11 cellular contexts compared by ENCODE assay signal in genomic region chr11:1226981-1227550, GRCh38. TPM values are rescaled to one million over a fixed set of nuclear protein-coding genes. Genes with fewer than 3 reads are reported as not detected.
DNase-seq lines count a peak whose midpoint lies in the region; ATAC-seq and TF ChIP-seq lines count a peak whose summit lies in the region.
"Had no signal": no experiment of that assay in that cellular context is flagged by ENCODE, and none has a peak within 500 bp of the region (broad histone marks: within the 10 kb centered on the region; RNA-seq: fewer than 3 reads in every experiment).

No MANE protein-coding gene starts in this region.

- H3K4me3 ChIP-seq in GM12864 (ENCODE audit: low read depth, low read length): no peak overlapping the region
- no peak overlapping the region for H3K4me3 ChIP-seq in RWPE2 (ENCODE audit: severe bottlenecking)
- H3K4me3 ChIP-seq in prostate gland: no peak overlapping the region
- H3K4me3 ChIP-seq: SJSA1 had no signal

- WGBS in prostate gland: 60% methylated on average over 23 of the region's 23 CpGs

- no peaks in the 10 kb centered on the region for H3K4me1 ChIP-seq in RWPE2 (ENCODE audit: insufficient read depth, poor library complexity, severe bottlenecking)
- no peaks in the 10 kb centered on the region for H3K4me1 ChIP-seq in prostate gland (replicated peaks)
- H3K4me1 ChIP-seq: SJSA1 had no signal

- H3K27me3 Mint-ChIP-seq in progenitor cell of endocrine pancreas: no peaks in the 10 kb centered on the region

- no peaks in the 10 kb centered on the region for H3K36me3 Mint-ChIP-seq in progenitor cell of endocrine pancreas (ENCODE audit: insufficient read depth)

- H3K27ac Mint-ChIP-seq in progenitor cell of endocrine pancreas: no peak overlapping the region

- intact Hi-C loops in left ventricle myocardium superior (cut with micrococcal nuclease) (no loop called here), prostate gland (cut with DNase I) (no loop called here)

- TF ChIP-seq POLR2A in prostate gland (IDR thresholded peaks at IDR 0.05): no peak

- H3K4me3 Mint-ChIP-seq in progenitor cell of endocrine pancreas (ENCODE audit: low read depth): no peak overlapping the region

- DNase-seq in GM12864 (ENCODE audit: low read depth) (no peak), RWPE2 (ENCODE audit: low spot score) (peak; percentile 48), left ventricle myocardium superior (peak; percentile 27), progenitor cell of endocrine pancreas (ENCODE audit: low spot score, unreplicated experiment) (no peak), NOMO-1 treated with DMSO at 0.1 percent for 48 hours (lab: John Stamatoyannopoulos, UW; ENCODE audit: unreplicated experiment) (no peak), prostate gland (ENCODE audit: low spot score) (no peak)
- DNase-seq: activated CD4-positive, alpha-beta T cell treated with anti-CD3 and anti-CD28 coated beads, Interleukin-2, amount 50 U/mL, for 1 hour; cortex of kidney; NCI-H510A treated with DMSO at 0.1 percent for 48 hours had no signal

- H3K36me3 ChIP-seq in RWPE2 (ENCODE audit: low read depth): no peaks in the 10 kb centered on the region
- H3K36me3 ChIP-seq in prostate gland: no peaks in the 10 kb centered on the region
- H3K36me3 ChIP-seq: SJSA1 had no signal

- TF ChIP-seq CTCF in GM12864 (IDR thresholded peaks at IDR 0.05; ENCODE audit: low read depth, low read length, missing control alignments) (peak; percentile 21), RWPE2 (IDR thresholded peaks at IDR 0.05; ENCODE audit: poor library complexity, severe bottlenecking) (no peak), progenitor cell of endocrine pancreas (IDR thresholded peaks at IDR 0.05; ENCODE audit: unreplicated experiment) (peak; percentile 52), prostate gland (IDR thresholded peaks at IDR 0.05) (no peak)

- ATAC-seq in RWPE2 (ENCODE audit: low read depth) (no peak), left ventricle myocardium superior (no peak), GM19397 (IDR thresholded peaks at IDR 0.05; ENCODE audit: unreplicated experiment) (no peak)

- H3K27me3 ChIP-seq in RWPE2 (ENCODE audit: insufficient read depth, poor library complexity, severe bottlenecking): peaks cover 35% of the 10 kb centered on the region
- peaks cover 28% of the 10 kb centered on the region for H3K27me3 ChIP-seq in prostate gland (replicated peaks; ENCODE audit: insufficient read depth)

- no peaks in the 10 kb centered on the region for H3K9me3 Mint-ChIP-seq in progenitor cell of endocrine pancreas (ENCODE audit: low read depth)

- H3K4me1 Mint-ChIP-seq in progenitor cell of endocrine pancreas (ENCODE audit: low read depth): no peaks in the 10 kb centered on the region

- H3K9me3 ChIP-seq in RWPE2 (ENCODE audit: severe bottlenecking): no peaks in the 10 kb centered on the region
- no peaks in the 10 kb centered on the region for H3K9me3 ChIP-seq in prostate gland
- H3K9me3 ChIP-seq: SJSA1 had no signal

- H3K27ac ChIP-seq in RWPE2 (ENCODE audit: poor library complexity, severe bottlenecking) (no peak overlapping the region), prostate gland (no peak overlapping the region)
- H3K27ac ChIP-seq: SJSA1 had no signal

RNA-seq across cellular contexts. Expression of gene MUC5B, which starts 4.2 kb away (rescaled TPM):
- not detected for total RNA-seq in left ventricle myocardium superior
- not detected in 2 replicates for total RNA-seq in progenitor cell of endocrine pancreas
- total RNA-seq in prostate gland: 10 to 100 TPM in 1 of 2 donors, under 1 TPM in 1; 0.18 to 17.3 TPM
- total RNA-seq: SJSA1 had no signal

Comparison
In these comparisons a context has a peak if more than half of its experiments do, and no peak if none do; other contexts are left out.
1. DNase-seq: peak in RWPE2 (single experiment) and left ventricle myocardium superior (single experiment); none in GM12864 (single experiment), progenitor cell of endocrine pancreas (single experiment), NOMO-1 treated with DMSO at 0.1 percent for 48 hours (single experiment) and prostate gland (single experiment).
2. CTCF ChIP-seq: peak in GM12864 (single experiment) and progenitor cell of endocrine pancreas (single experiment); none in RWPE2 (single experiment) and prostate gland (0 of 4).